Comparison of ENCODE assay signal across 23 cellular contexts in the genomic region with DNA sequence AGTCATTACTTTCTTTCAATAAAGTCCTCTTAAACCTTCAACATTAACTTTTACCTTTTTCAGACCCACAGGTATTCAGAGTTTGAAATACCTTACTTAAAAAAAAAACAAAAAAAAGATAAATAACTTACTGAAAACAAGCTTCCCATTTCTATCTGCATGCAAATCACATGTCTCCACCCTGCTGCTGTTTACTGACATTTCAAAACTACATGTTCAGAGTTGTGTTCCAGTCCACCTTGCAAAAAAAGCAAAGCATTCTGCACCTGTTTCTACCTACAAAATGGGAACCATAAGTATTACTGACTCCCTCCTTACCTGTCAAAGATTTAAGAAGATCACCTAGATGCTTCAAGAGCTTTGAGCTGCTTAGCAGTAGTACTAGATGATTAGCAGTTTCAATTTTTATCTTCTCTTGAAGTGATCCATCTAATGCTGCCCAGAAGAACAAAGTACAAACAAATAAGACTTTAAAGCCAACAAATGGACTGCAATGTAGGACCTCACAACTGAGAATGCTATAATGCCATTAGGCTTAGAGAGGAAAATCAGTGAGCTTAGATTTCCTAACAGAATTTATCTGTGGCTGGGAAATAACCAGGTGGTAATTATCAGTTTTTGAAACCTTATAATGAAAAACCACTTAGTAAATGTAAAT.
"Had no signal": no experiment of that assay in that cellular context is flagged by ENCODE, and none has a peak within 500 bp of the region (broad histone marks: within the 10 kb centered on the region; RNA-seq: fewer than 3 reads in every experiment).

No MANE protein-coding gene starts in this region.

- H3K9ac ChIP-seq: parathyroid adenoma had no signal

- H2AFZ ChIP-seq: hepatocyte, parathyroid adenoma had no signal

- H3K27me3 ChIP-seq: hepatocyte, spleen, stomach had no signal

- H3K4me2 ChIP-seq: hepatocyte had no signal

- H3K79me2 ChIP-seq: hepatocyte, parathyroid adenoma had no signal

- H3K4me3 ChIP-seq: coronary artery, hepatocyte, mucosa of descending colon, psoas muscle, spleen, stomach had no signal

- H3K9me3 Mint-ChIP-seq: natural killer cell, neural crest cell had no signal

- H3K36me3 Mint-ChIP-seq: natural killer cell had no signal

- H3K27ac ChIP-seq: coronary artery, hepatocyte, parathyroid adenoma, psoas muscle, spleen, stomach had no signal

- H3K9me3 ChIP-seq: mucosa of descending colon, psoas muscle, spleen, stomach had no signal

- H3K4me1 ChIP-seq: parathyroid adenoma, psoas muscle, spleen, stomach had no signal

- H3K4me3 Mint-ChIP-seq: natural killer cell, neural crest cell had no signal

- DNase-seq: effector CD4-positive, alpha-beta T cell; foreskin melanocyte; head of caudate nucleus; left colon; mammary epithelial cell; mucosa of descending colon; natural killer cell; nucleus accumbens; psoas muscle; retina; spleen; stimulated activated CD4-positive, alpha-beta T cell treated with anti-CD3 and anti-CD28 coated beads, Interleukin-15, amount 100 ng/mL, for 24 hours; stimulated activated CD4-positive, alpha-beta T cell treated with anti-CD3 and anti-CD28 coated beads, Interleukin-1b, Interleukin-23, amount 100 ng/mL, for 48 hours; stimulated activated CD4-positive, alpha-beta T cell treated with anti-CD3 and anti-CD28 coated beads, Interleukin-4, amount 100 ng/mL, for 24 hours; stimulated activated naive CD4-positive, alpha-beta T cell; stomach; substantia nigra; trophoblast cell had no signal

- ATAC-seq: left colon, mucosa of descending colon, natural killer cell, psoas muscle, sciatic nerve had no signal
